Comparison of ENCODE assay signal across 8 cellular contexts in genomic region chr9:22238809-22239684, GRCh38.
DNase-seq lines count a peak whose midpoint lies in the region; ATAC-seq and TF ChIP-seq lines count a peak whose summit lies in the region.

No MANE protein-coding gene starts in this region.

- DNase-seq in cardiac muscle cell (ENCODE audit: low read depth in 1 of 2, low spot score in 1 of 2) (peak; percentile 54 to 70), left ventricle myocardium superior (no peak), epithelial cell of esophagus (ENCODE audit: low read depth) (peak; percentile 62), pons (ENCODE audit: low spot score) (peak; percentile 26), KG1 (lab: John Stamatoyannopoulos, UW) (no peak)

- no peak overlapping the region for H3K27ac ChIP-seq in cardiac muscle cell
- no peak overlapping the region for H3K27ac ChIP-seq in OCI-LY1 (ENCODE audit: low read depth, low read length, poor library complexity, severe bottlenecking)

- intact Hi-C loops in left ventricle myocardium superior (cut with micrococcal nuclease) = loop anchor here (5.0 kb wide), 1 partner anchor 427 kb away; no protein-coding TSS in a partner anchor

- H3K9me2 ChIP-seq in OCI-LY1 (ENCODE audit: low read depth, low read length) = no peaks in the 10 kb centered on the region

- no peak overlapping the region for H3K4me2 ChIP-seq in OCI-LY1 (ENCODE audit: low read length)

- TF ChIP-seq CTCF in cardiac muscle cell (IDR thresholded peaks at IDR 0.05; ENCODE audit: low read depth, low read length) = peak; percentile 69
- TF ChIP-seq CTCF in OCI-LY1 (IDR thresholded peaks at IDR 0.05; ENCODE audit: low read length) = peak; percentile 55
- peak; percentile 59 for TF ChIP-seq CTCF in epithelial cell of esophagus (IDR thresholded peaks at IDR 0.05; ENCODE audit: insufficient read depth, low read depth, low read length, missing control alignments)

- H3K4me3 ChIP-seq in cardiac muscle cell (no peak overlapping the region), OCI-LY1 (ENCODE audit: low read depth, low read length, poor library complexity, severe bottlenecking) (no peak overlapping the region), epithelial cell of esophagus (ENCODE audit: low read length) (no peak overlapping the region)

- no peak overlapping the region for H3K9ac ChIP-seq in OCI-LY1 (ENCODE audit: low read length)

- H3K36me3 ChIP-seq in cardiac muscle cell (no peaks in the 10 kb centered on the region), OCI-LY1 (ENCODE audit: insufficient read depth, low read length) (no peaks in the 10 kb centered on the region)

- H2AFZ ChIP-seq in OCI-LY1 (ENCODE audit: low read length) = no peak overlapping the region

- no peak for ATAC-seq in left ventricle myocardium superior
- ATAC-seq in HG03025 (IDR thresholded peaks at IDR 0.05; ENCODE audit: low FRiP score, unreplicated experiment) = no peak
- ATAC-seq in GM21717 (IDR thresholded peaks at IDR 0.05; ENCODE audit: unreplicated experiment) = no peak

- H3K4me1 ChIP-seq in cardiac muscle cell (ENCODE audit: low read depth) (peaks cover 7% of the 10 kb centered on the region), OCI-LY1 (ENCODE audit: insufficient read depth, low read length, severe bottlenecking) (peaks cover 6% of the 10 kb centered on the region)

- H3K27me3 ChIP-seq in cardiac muscle cell (no peaks in the 10 kb centered on the region), OCI-LY1 (ENCODE audit: insufficient read depth, low read length) (no peaks in the 10 kb centered on the region)

- no peaks in the 10 kb centered on the region for H3K9me3 ChIP-seq in cardiac muscle cell (ENCODE audit: low read depth)
- H3K9me3 ChIP-seq in OCI-LY1 (ENCODE audit: low read length) = no peaks in the 10 kb centered on the region

- no peaks in the 10 kb centered on the region for H3K79me2 ChIP-seq in OCI-LY1 (ENCODE audit: insufficient read depth, low read length)

- no peaks in the 10 kb centered on the region for H4K20me1 ChIP-seq in OCI-LY1 (ENCODE audit: insufficient read depth, low read length)

- no peaks in the 10 kb centered on the region for H3F3A ChIP-seq in OCI-LY1 (ENCODE audit: insufficient read depth, low read length)

Comparison
In these comparisons a context has a peak if more than half of its experiments do, and no peak if none do; other contexts are left out.
1. DNase-seq: peak in cardiac muscle cell (2 of 2), epithelial cell of esophagus (single experiment) and pons (single experiment); none in left ventricle myocardium superior (single experiment) and KG1 (single experiment).
2. Peak in every context shown above with its lines, with median percentiles within 50 percentile points of each other: CTCF ChIP-seq.